In genomic region chr3:49171775-49172500, GRCh38 we compare ENCODE assay signal across 8 cellular contexts. TPM values are rescaled to one million over a fixed set of nuclear protein-coding genes. Genes with fewer than 3 reads are reported as not detected.
DNase-seq lines count a peak whose midpoint lies in the region; ATAC-seq and TF ChIP-seq lines count a peak whose summit lies in the region.

No MANE protein-coding gene starts in this region.

- H3K4me1 ChIP-seq in right lobe of liver (peaks cover 0 to 21% (median 7%) of the 10 kb centered on the region in 4 donors), thoracic aorta (ENCODE audit: control insufficient read depth in 1 of 2, low read depth in 2 of 2) (peaks cover 21 to 43% of the 10 kb centered on the region in 2 donors)

- TF ChIP-seq POLR2A in right lobe of liver (IDR thresholded peaks at IDR 0.05), result no peak

- H3K36me3 Mint-ChIP-seq in activated CD4-positive, alpha-beta T cell treated with anti-CD3 and anti-CD28 coated beads for 36 hours (ENCODE audit: low read depth), result no peaks in the 10 kb centered on the region

- H3K27me3 ChIP-seq in right lobe of liver (no peaks in the 10 kb centered on the region), thoracic aorta (replicated peaks; ENCODE audit: insufficient read depth) (no peaks in the 10 kb centered on the region)

- H3K36me3 ChIP-seq in right lobe of liver (no peaks in the 10 kb centered on the region), thoracic aorta (peaks cover 14% of the 10 kb centered on the region)

- H3K27me3 Mint-ChIP-seq in activated CD4-positive, alpha-beta T cell treated with anti-CD3 and anti-CD28 coated beads for 36 hours, result no peaks in the 10 kb centered on the region

- DNase-seq in activated CD4-positive, alpha-beta T cell treated with anti-CD3 and anti-CD28 coated beads for 36 hours, result no peak
- DNase-seq in activated CD4-positive, alpha-beta T cell treated with anti-CD3 and anti-CD28 coated beads, Interleukin-2, amount 50 U/mL, for 4 hours, result no peak
- DNase-seq in astrocyte of the hippocampus (ENCODE audit: low read depth, low spot score), result peak; percentile 16
- DNase-seq in right lobe of liver, result no peak
- no peak for DNase-seq in thoracic aorta (ENCODE audit: low spot score)
- no peak for DNase-seq in GM19238 (ENCODE audit: insufficient read length, low spot score)

- ATAC-seq in activated CD4-positive, alpha-beta T cell treated with anti-CD3 and anti-CD28 coated beads for 36 hours, result no peak
- ATAC-seq in right lobe of liver (no peak), thoracic aorta (ENCODE audit: insufficient number of reproducible peaks, low FRiP score, low read depth) (no peak), HG03571 (IDR thresholded peaks at IDR 0.05; ENCODE audit: unreplicated experiment) (no peak), GM19463 (IDR thresholded peaks at IDR 0.05; ENCODE audit: unreplicated experiment) (no peak)

- peaks cover 11% of the 10 kb centered on the region for H3K4me1 Mint-ChIP-seq in activated CD4-positive, alpha-beta T cell treated with anti-CD3 and anti-CD28 coated beads for 36 hours

- H3K9me3 ChIP-seq in right lobe of liver (no peaks in the 10 kb centered on the region), thoracic aorta (no peaks in the 10 kb centered on the region)

- TF ChIP-seq CTCF in right lobe of liver (IDR thresholded peaks at IDR 0.05) (no peak), thoracic aorta (IDR thresholded peaks at IDR 0.05) (no peak)

- H3K27ac ChIP-seq in right lobe of liver (peak overlapping the region; percentile 72 to 89 (median 72)), thoracic aorta (peak overlapping the region; percentile 76 to 83)

- intact Hi-C loops in activated CD4-positive, alpha-beta T cell treated with anti-CD3 and anti-CD28 coated beads for 36 hours (cut with DNase I, micrococcal nuclease), result loop anchor here (1.0 kb wide), 4 partner anchors 105 to 298 kb away; partner anchors contain the start of genes C3orf62 (in 1 of the 2), DAG1 (in 1 of the 2) and USP4 (in 1 of the 2)
- intact Hi-C loops in right lobe of liver (cut with DNase I), result no loop called here

- 10% methylated on average over 2 of the region's 7 CpGs for WGBS in right lobe of liver (ENCODE audit: insufficient coverage, low coverage, low lambda C conversion rate, missing lambda C conversion rate)

- peak overlapping the region; percentile 74 to 78 (median 77) for H3K4me3 ChIP-seq in right lobe of liver
- peak overlapping the region; percentile 90 for H3K4me3 ChIP-seq in thoracic aorta

- CTCF ChIA-PET in activated CD4-positive, alpha-beta T cell treated with anti-CD3 and anti-CD28 coated beads for 36 hours (lab: Charles Lee), result interaction anchor here (0.7 to 2.5 kb wide), 9 partner anchors 9 to 752 kb away, joined by 3 to 12 read pairs (median 4); partner anchors contain the start of gene WDR6

- H3K27ac Mint-ChIP-seq in activated CD4-positive, alpha-beta T cell treated with anti-CD3 and anti-CD28 coated beads for 36 hours, result no peak overlapping the region

- H3K9me3 Mint-ChIP-seq in activated CD4-positive, alpha-beta T cell treated with anti-CD3 and anti-CD28 coated beads for 36 hours (ENCODE audit: low read depth), result no peaks in the 10 kb centered on the region

- peak overlapping the region; percentile 19 for H3K4me3 Mint-ChIP-seq in activated CD4-positive, alpha-beta T cell treated with anti-CD3 and anti-CD28 coated beads for 36 hours

- POLR2A ChIA-PET in activated CD4-positive, alpha-beta T cell treated with anti-CD3 and anti-CD28 coated beads for 36 hours (lab: Charles Lee), result no interaction called here

RNA-seq across cellular contexts. Expression of gene KLHDC8B, which starts 0.5 kb away (rescaled TPM):
- total RNA-seq in activated CD4-positive, alpha-beta T cell treated with anti-CD3 and anti-CD28 coated beads for 36 hours, result 1 to 10 TPM; 1.2 to 3.1 TPM
- total RNA-seq in right lobe of liver (10 to 100 TPM; 10.4 to 15.2 (median 11.5) TPM), thoracic aorta (10 to 100 TPM; 22.4 to 29.8 TPM)

RNA-seq across cellular contexts. Expression of gene CCDC71, which starts 5.8 kb away (rescaled TPM):
- 10 to 100 TPM; 19.5 to 22.2 TPM for total RNA-seq in activated CD4-positive, alpha-beta T cell treated with anti-CD3 and anti-CD28 coated beads for 36 hours
- total RNA-seq in right lobe of liver (10 to 100 TPM in 2 of 6 experiments, 1 to 10 TPM in 4; 8.0 to 18.9 (median 8.6) TPM), thoracic aorta (10 to 100 TPM; 28.8 to 28.9 TPM)

RNA-seq across cellular contexts. Expression of gene LAMB2, which starts 39.1 kb away (rescaled TPM):
- total RNA-seq in activated CD4-positive, alpha-beta T cell treated with anti-CD3 and anti-CD28 coated beads for 36 hours, result under 1 TPM in 1 of 2 experiments, not detected in 1; 0.71 TPM
- total RNA-seq in right lobe of liver (100 to 1,000 TPM; 129 to 192 (median 163) TPM), thoracic aorta (100 to 1,000 TPM; 764 to 806 TPM)

RNA-seq across cellular contexts. Expression of gene USP19, which starts 51.3 kb away (rescaled TPM):
- total RNA-seq in activated CD4-positive, alpha-beta T cell treated with anti-CD3 and anti-CD28 coated beads for 36 hours, result 10 to 100 TPM; 45.2 to 45.9 TPM
- total RNA-seq in right lobe of liver (10 to 100 TPM; 28.0 to 39.0 (median 34.1) TPM), thoracic aorta (10 to 100 TPM; 56.3 to 62.5 TPM)

Comparison
In these comparisons a context has a peak if more than half of its experiments do, and no peak if none do; other contexts are left out.
1. RNA of gene LAMB2, which starts 39.1 kb away (total RNA-seq): 764 to 806 TPM in thoracic aorta and 129 to 192 TPM in right lobe of liver; 0.71 TPM in activated CD4-positive, alpha-beta T cell treated with anti-CD3 and anti-CD28 coated beads for 36 hours; every median in the first group is over 10 times any median in the second.
2. intact Hi-C loops: an anchor here in activated CD4-positive, alpha-beta T cell treated with anti-CD3 and anti-CD28 coated beads for 36 hours (1.0 kb wide); none called in right lobe of liver.